Comparison of ENCODE assay signal across 16 cellular contexts in the genomic region with DNA sequence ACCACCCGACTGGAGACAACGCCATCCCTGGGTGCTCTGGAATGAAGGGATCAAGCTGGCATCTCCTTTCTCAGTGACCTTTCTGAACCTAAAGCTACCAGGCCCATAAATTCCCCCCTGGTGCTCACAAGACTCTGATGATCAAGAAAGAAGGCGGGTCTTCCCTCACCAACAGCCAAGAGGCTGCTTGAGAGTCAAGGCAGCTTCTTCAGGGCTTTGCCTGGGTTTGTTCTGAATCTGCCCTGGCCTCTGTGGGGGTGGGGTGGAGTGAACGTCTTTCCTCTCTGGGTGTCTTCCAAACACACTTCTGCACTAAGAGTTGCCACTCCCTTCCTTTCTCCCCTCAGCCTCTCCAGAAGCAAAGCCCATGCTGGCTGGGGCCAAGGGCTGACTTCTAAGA. TPM values are rescaled to one million over a fixed set of nuclear protein-coding genes. Genes with fewer than 3 reads are reported as not detected.
DNase-seq lines count a peak whose midpoint lies in the region; ATAC-seq lines count a peak whose summit lies in the region.
"Had no signal": no experiment of that assay in that cellular context is flagged by ENCODE, and none has a peak within 500 bp of the region (broad histone marks: within the 10 kb centered on the region; RNA-seq: fewer than 3 reads in every experiment).

No MANE protein-coding gene starts in this region.

- no peak overlapping the region for H3K27ac ChIP-seq in CD8-positive, alpha-beta memory T cell (ENCODE audit: low read depth, low read length)

- H3K27me3 Mint-ChIP-seq in CD8-positive, alpha-beta memory T cell: no peaks in the 10 kb centered on the region
- no peaks in the 10 kb centered on the region for H3K27me3 Mint-ChIP-seq in activated naive CD4-positive, alpha-beta T cell treated with anti-CD3 and anti-CD28 coated beads, Interleukin-2, amount 10 ng/mL, durations not matched to agents 7 days and 5 days

- H3K4me1 ChIP-seq in CD8-positive, alpha-beta memory T cell (ENCODE audit: insufficient read depth, low read length): peaks cover 98% of the 10 kb centered on the region

- H3K4me3 Mint-ChIP-seq in CD8-positive, alpha-beta memory T cell: peak overlapping the region; percentile 52 to 92 (median 71)
- H3K4me3 Mint-ChIP-seq in activated naive CD4-positive, alpha-beta T cell treated with anti-CD3 and anti-CD28 coated beads, Interleukin-2, amount 10 ng/mL, durations not matched to agents 7 days and 5 days: peak overlapping the region; percentile 63
- H3K4me3 Mint-ChIP-seq: memory B cell had no signal

- H3K36me3 ChIP-seq in CD8-positive, alpha-beta memory T cell (ENCODE audit: insufficient read depth, low read length): no peaks in the 10 kb centered on the region

- no peak for DNase-seq in CD8-positive, alpha-beta memory T cell
- peak; percentile 47 for DNase-seq in activated CD4-positive, alpha-beta T cell treated with anti-CD3 and anti-CD28 coated beads for 4 hours
- DNase-seq in activated naive CD4-positive, alpha-beta T cell treated with anti-CD3 and anti-CD28 coated beads, Interleukin-2, amount 10 ng/mL, durations not matched to agents 7 days and 5 days: peak; percentile 77
- peak; percentile 69 for DNase-seq in stimulated activated CD4-positive, alpha-beta T cell treated with anti-CD3 and anti-CD28 coated beads, Interleukin-15, amount 100 ng/mL, for 24 hours
- DNase-seq: DMS53, foreskin melanocyte, NCI-H446, occipital lobe, PC-3, SW 1271, trophoblast cell had no signal

- ATAC-seq in GM18519 (IDR thresholded peaks at IDR 0.05; ENCODE audit: low FRiP score, unreplicated experiment): no peak
- ATAC-seq in GM19463 (IDR thresholded peaks at IDR 0.05; ENCODE audit: unreplicated experiment): no peak
- no peak for ATAC-seq in HG03196 (IDR thresholded peaks at IDR 0.05; ENCODE audit: unreplicated experiment)
- no peak for ATAC-seq in HG02610 (IDR thresholded peaks at IDR 0.05; ENCODE audit: unreplicated experiment)
- ATAC-seq: PC-3 had no signal

- H3K9me3 ChIP-seq in CD8-positive, alpha-beta memory T cell (ENCODE audit: low read length): no peaks in the 10 kb centered on the region

- CTCF ChIA-PET in CD8-positive, alpha-beta memory T cell (lab: Charles Lee): interaction anchor here (1.3 kb wide), 1 partner anchor 41 kb away, joined by 4 read pairs; no protein-coding TSS in a partner anchor
- CTCF ChIA-PET in activated naive CD4-positive, alpha-beta T cell treated with anti-CD3 and anti-CD28 coated beads, Interleukin-2, amount 10 ng/mL, durations not matched to agents 7 days and 5 days (lab: Charles Lee): interaction anchor here (0.6 to 2.8 kb wide), 5 partner anchors 17 to 52 kb away, joined by 3 to 11 read pairs (median 3); no protein-coding TSS in a partner anchor

- peaks cover under 1 to 82% (median 17%) of the 10 kb centered on the region in 3 donors for H3K36me3 Mint-ChIP-seq in CD8-positive, alpha-beta memory T cell
- H3K36me3 Mint-ChIP-seq in activated naive CD4-positive, alpha-beta T cell treated with anti-CD3 and anti-CD28 coated beads, Interleukin-2, amount 10 ng/mL, durations not matched to agents 7 days and 5 days: peaks cover 82% of the 10 kb centered on the region
- H3K36me3 Mint-ChIP-seq: memory B cell had no signal

- no peaks in the 10 kb centered on the region for H3K27me3 ChIP-seq in CD8-positive, alpha-beta memory T cell (ENCODE audit: insufficient read depth, low read length, poor library complexity, severe bottlenecking)

- H3K9me3 Mint-ChIP-seq in CD8-positive, alpha-beta memory T cell: no peaks in the 10 kb centered on the region
- H3K9me3 Mint-ChIP-seq in activated naive CD4-positive, alpha-beta T cell treated with anti-CD3 and anti-CD28 coated beads, Interleukin-2, amount 10 ng/mL, durations not matched to agents 7 days and 5 days: no peaks in the 10 kb centered on the region
- H3K9me3 Mint-ChIP-seq: memory B cell had no signal

- POLR2A ChIA-PET in CD8-positive, alpha-beta memory T cell (lab: Charles Lee): interaction anchor here (1.7 kb wide), 1 partner anchor 35 kb away, joined by 6 read pairs; no protein-coding TSS in a partner anchor

- peak overlapping the region; percentile 46 for H3K4me3 ChIP-seq in CD8-positive, alpha-beta memory T cell (ENCODE audit: low read length)

- H3K27ac Mint-ChIP-seq in CD8-positive, alpha-beta memory T cell: peak overlapping the region; percentile 83 to 97 (median 92)
- H3K27ac Mint-ChIP-seq in activated naive CD4-positive, alpha-beta T cell treated with anti-CD3 and anti-CD28 coated beads, Interleukin-2, amount 10 ng/mL, durations not matched to agents 7 days and 5 days: peak overlapping the region; percentile 93
- H3K27ac Mint-ChIP-seq: memory B cell had no signal

- peaks cover 93 to 100% (median 99%) of the 10 kb centered on the region in 3 donors for H3K4me1 Mint-ChIP-seq in CD8-positive, alpha-beta memory T cell
- H3K4me1 Mint-ChIP-seq in activated naive CD4-positive, alpha-beta T cell treated with anti-CD3 and anti-CD28 coated beads, Interleukin-2, amount 10 ng/mL, durations not matched to agents 7 days and 5 days: peaks cover 97% of the 10 kb centered on the region
- H3K4me1 Mint-ChIP-seq: memory B cell had no signal

RNA-seq across cellular contexts. Expression of a gene that starts 36.1 kb away (rescaled TPM):
- total RNA-seq in CD8-positive, alpha-beta memory T cell: 100 to 1,000 TPM; 130 to 133 TPM
- 395 TPM for polyA plus RNA-seq in CD8-positive, alpha-beta memory T cell
- total RNA-seq: PC-3 had no signal

Comparison
In these comparisons a context has a peak if more than half of its experiments do, and no peak if none do; other contexts are left out.
1. DNase-seq: peak in activated CD4-positive, alpha-beta T cell treated with anti-CD3 and anti-CD28 coated beads for 4 hours (2 of 2), activated naive CD4-positive, alpha-beta T cell treated with anti-CD3 and anti-CD28 coated beads, Interleukin-2, amount 10 ng/mL, durations not matched to agents 7 days and 5 days (single experiment) and stimulated activated CD4-positive, alpha-beta T cell treated with anti-CD3 and anti-CD28 coated beads, Interleukin-15, amount 100 ng/mL, for 24 hours (single experiment); none in CD8-positive, alpha-beta memory T cell (0 of 5).